Comparison of ENCODE assay signal across 31 cellular contexts in genomic region chr18:68928762-68929675, GRCh38.
"Had no signal": no experiment of that assay in that cellular context is flagged by ENCODE, and none has a peak within 500 bp of the region (broad histone marks: within the 10 kb centered on the region; RNA-seq: fewer than 3 reads in every experiment).

No MANE protein-coding gene starts in this region.

- H3K4me1 ChIP-seq: breast epithelium, esophagus squamous epithelium, heart right ventricle had no signal

- H3K4me3 ChIP-seq: breast epithelium, esophagus squamous epithelium, heart right ventricle, ovary, skin epidermis, thoracic aorta had no signal

- H3K4me3 Mint-ChIP-seq: activated CD4-positive, alpha-beta T cell treated with anti-CD3 and anti-CD28 coated beads, Interleukin-2, amount 10 ng/mL, durations not matched to agents 7 days and 5 days; activated CD8-positive, alpha-beta T cell treated with anti-CD3 and anti-CD28 coated beads for 36 hours; dendritic cell treated with granulocyte-macrophage colony-stimulating factor and Interleukin-4, amounts not matched to agents 40 ng/mL and 50 ng/mL, for 4 days; mesothelial cell of epicardium; naive B cell; T-helper 17 cell had no signal

- ATAC-seq: activated CD8-positive, alpha-beta T cell treated with anti-CD3 and anti-CD28 coated beads for 36 hours; activated naive CD4-positive, alpha-beta T cell treated with anti-CD3 and anti-CD28 coated beads, Interleukin-2, amount 50 U/mL, for 72 hours; heart right ventricle; left cardiac atrium; sciatic nerve; stimulated activated naive CD8-positive, alpha-beta T cell treated with anti-CD3 and anti-CD28 coated beads, Interleukin-15, Interleukin-2, amounts not matched to agents 100 U/mL and 50 U/mL, for 24 hours; T-helper 17 cell had no signal

- H3K27me3 ChIP-seq: breast epithelium, esophagus squamous epithelium, heart right ventricle, ovary had no signal

- DNase-seq: activated CD4-positive, alpha-beta T cell treated with anti-CD3 and anti-CD28 coated beads for 1 hour; activated CD4-positive, alpha-beta T cell treated with anti-CD3 and anti-CD28 coated beads, Interleukin-2, amount 10 ng/mL, durations not matched to agents 7 days and 5 days; activated CD8-positive, alpha-beta T cell treated with anti-CD3 and anti-CD28 coated beads for 36 hours; activated T-cell treated with anti-CD3 and anti-CD28 coated beads, Interleukin-2, amount 50 U/mL, for 48 hours; central memory CD4-positive, alpha-beta T cell; esophagus squamous epithelium; foreskin melanocyte; heart right ventricle; islet precursor cell; left cardiac atrium; mammary epithelial cell; naive B cell; ovary; retina; stimulated activated CD4-positive, alpha-beta T cell treated with anti-CD3 and anti-CD28 coated beads, Interleukin-12 subunit alpha, Interleukin-12 subunit beta, amount 100 ng/mL, for 4 hours; stimulated activated CD4-positive, alpha-beta T cell treated with anti-CD3 and anti-CD28 coated beads, Interleukin-4, amount 100 ng/mL, for 1 hour; stimulated activated naive CD8-positive, alpha-beta T cell treated with anti-CD3 and anti-CD28 coated beads, Interleukin-15, Interleukin-2, amounts not matched to agents 100 U/mL and 50 U/mL, for 24 hours; T-helper 17 cell; T1000; trophoblast cell had no signal

- H3K4me1 Mint-ChIP-seq: activated CD4-positive, alpha-beta T cell treated with anti-CD3 and anti-CD28 coated beads, Interleukin-2, amount 10 ng/mL, durations not matched to agents 7 days and 5 days; mesothelial cell of epicardium; naive B cell; T-helper 17 cell had no signal

- H3K27ac ChIP-seq: breast epithelium, epithelial cell of prostate, esophagus squamous epithelium, heart right ventricle, ovary, skin epidermis, thoracic aorta, WERI-Rb-1 had no signal

- H3K36me3 ChIP-seq: breast epithelium, esophagus squamous epithelium, heart right ventricle, ovary, thoracic aorta, WERI-Rb-1 had no signal

- H3K9me3 Mint-ChIP-seq: activated CD4-positive, alpha-beta T cell treated with anti-CD3 and anti-CD28 coated beads, Interleukin-2, amount 10 ng/mL, durations not matched to agents 7 days and 5 days; activated CD8-positive, alpha-beta T cell treated with anti-CD3 and anti-CD28 coated beads for 36 hours; activated naive CD4-positive, alpha-beta T cell treated with anti-CD3 and anti-CD28 coated beads, Interleukin-2, amount 50 U/mL, for 72 hours; activated T-helper 2 cell treated with anti-CD3 and anti-CD28 coated beads, Interferon-gamma antibody, Interleukin-2, Interleukin-4, amounts not matched to agents 10 μg/mL and 5 μg/mL and 100 μg/mL, durations not matched to agents 14 hours and 24 hours and 36 hours; dendritic cell treated with granulocyte-macrophage colony-stimulating factor and Interleukin-4, amounts not matched to agents 40 ng/mL and 50 ng/mL, for 4 days; mesothelial cell of epicardium had no signal

- H3K27ac Mint-ChIP-seq: activated CD4-positive, alpha-beta T cell treated with anti-CD3 and anti-CD28 coated beads, Interleukin-2, amount 10 ng/mL, durations not matched to agents 7 days and 5 days; activated CD8-positive, alpha-beta T cell treated with anti-CD3 and anti-CD28 coated beads for 36 hours; activated naive CD4-positive, alpha-beta T cell treated with anti-CD3 and anti-CD28 coated beads, Interleukin-2, amount 50 U/mL, for 72 hours; activated T-helper 2 cell treated with anti-CD3 and anti-CD28 coated beads, Interferon-gamma antibody, Interleukin-2, Interleukin-4, amounts not matched to agents 10 μg/mL and 5 μg/mL and 100 μg/mL, durations not matched to agents 14 hours and 24 hours and 36 hours; dendritic cell treated with granulocyte-macrophage colony-stimulating factor and Interleukin-4, amounts not matched to agents 40 ng/mL and 50 ng/mL, for 4 days; mesothelial cell of epicardium; progenitor cell of endocrine pancreas; T-helper 17 cell had no signal

- H3K27me3 Mint-ChIP-seq: dendritic cell treated with granulocyte-macrophage colony-stimulating factor and Interleukin-4, amounts not matched to agents 40 ng/mL and 50 ng/mL, for 4 days; naive B cell; T-helper 17 cell had no signal

- H3K36me3 Mint-ChIP-seq: activated naive CD4-positive, alpha-beta T cell treated with anti-CD3 and anti-CD28 coated beads, Interleukin-2, amount 50 U/mL, for 72 hours; mesothelial cell of epicardium; naive B cell had no signal

- H3K9me3 ChIP-seq: breast epithelium, esophagus squamous epithelium, heart right ventricle, ovary, thoracic aorta had no signal
